ENCODE assay signal across 13 cellular contexts in the genomic region with DNA sequence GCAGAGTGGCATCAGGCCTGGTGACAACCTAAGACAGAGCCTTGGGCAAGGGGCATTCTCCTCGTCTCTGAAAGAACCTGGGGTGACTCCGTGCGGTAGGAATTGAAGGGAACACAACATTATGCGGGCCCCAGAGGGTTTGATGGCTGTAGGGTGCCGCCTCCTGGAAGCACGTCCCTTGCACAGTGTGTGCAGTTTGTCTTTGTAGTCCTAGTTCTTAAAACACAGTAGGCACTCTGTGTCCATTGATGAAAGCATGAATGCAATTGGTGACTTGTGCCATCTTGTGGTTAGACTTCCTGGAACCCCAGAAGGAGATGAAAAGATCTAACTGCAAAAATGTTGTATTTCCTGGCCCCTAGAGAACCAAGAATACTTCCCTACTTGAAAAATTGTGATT.
A peak's percentile ranks its signal among the peaks of the same experiment; 100 is the strongest.
DNase-seq lines count a peak whose midpoint lies in the region; ATAC-seq and TF ChIP-seq lines count a peak whose summit lies in the region.
"Had no signal": no experiment of that assay in that cellular context is flagged by ENCODE, and none has a peak within 500 bp of the region (broad histone marks: within the 10 kb centered on the region; RNA-seq: fewer than 3 reads in every experiment).

No MANE protein-coding gene starts in this region.

- H3K4me1 ChIP-seq in neural progenitor cell: peaks cover 17% of the 10 kb centered on the region
- H3K4me1 ChIP-seq: gastroesophageal sphincter, vagina had no signal

- H4K20me1 ChIP-seq in neural progenitor cell (ENCODE audit: low read depth): no peaks in the 10 kb centered on the region

- no peak overlapping the region for H3K27ac ChIP-seq in neural progenitor cell
- H3K27ac ChIP-seq: gastroesophageal sphincter, vagina had no signal

- no peak overlapping the region for H3K4me3 ChIP-seq in neural progenitor cell
- H3K4me3 ChIP-seq: gastroesophageal sphincter, vagina had no signal

- no peak overlapping the region for H2AFZ ChIP-seq in neural progenitor cell (replicated peaks)

- no peak overlapping the region for H3K4me3 Mint-ChIP-seq in activated CD4-positive, alpha-beta T cell treated with anti-CD3 and anti-CD28 coated beads, Interleukin-2, amount 10 ng/mL, durations not matched to agents 7 days and 5 days
- H3K4me3 Mint-ChIP-seq in neural progenitor cell: no peak overlapping the region

- CTCF ChIA-PET in activated CD4-positive, alpha-beta T cell treated with anti-CD3 and anti-CD28 coated beads, Interleukin-2, amount 10 ng/mL, durations not matched to agents 7 days and 5 days (lab: Charles Lee): no interaction called here

- peak; percentile 20 for TF ChIP-seq CTCF in neural progenitor cell (IDR thresholded peaks at IDR 0.05)

- POLR2A ChIA-PET in activated CD4-positive, alpha-beta T cell treated with anti-CD3 and anti-CD28 coated beads, Interleukin-2, amount 10 ng/mL, durations not matched to agents 7 days and 5 days (lab: Charles Lee): interaction anchor here (0.6 kb wide), 1 partner anchor 45 kb away, joined by 5 read pairs; no protein-coding TSS in a partner anchor

- no peak for ATAC-seq in GM18870 (IDR thresholded peaks at IDR 0.05; ENCODE audit: unreplicated experiment)
- ATAC-seq: gastroesophageal sphincter had no signal

- H3K9me3 Mint-ChIP-seq in activated CD4-positive, alpha-beta T cell treated with anti-CD3 and anti-CD28 coated beads, Interleukin-2, amount 10 ng/mL, durations not matched to agents 7 days and 5 days: no peaks in the 10 kb centered on the region
- H3K9me3 Mint-ChIP-seq in neural progenitor cell: peaks cover 7% of the 10 kb centered on the region

- H3K79me2 ChIP-seq in neural progenitor cell (ENCODE audit: low read depth): no peaks in the 10 kb centered on the region

- H3K4me1 Mint-ChIP-seq in activated CD4-positive, alpha-beta T cell treated with anti-CD3 and anti-CD28 coated beads, Interleukin-2, amount 10 ng/mL, durations not matched to agents 7 days and 5 days: peaks cover 8% of the 10 kb centered on the region
- peaks cover 16% of the 10 kb centered on the region for H3K4me1 Mint-ChIP-seq in neural progenitor cell

- no peaks in the 10 kb centered on the region for H3K27me3 Mint-ChIP-seq in activated CD4-positive, alpha-beta T cell treated with anti-CD3 and anti-CD28 coated beads, Interleukin-2, amount 10 ng/mL, durations not matched to agents 7 days and 5 days
- peaks cover 2% of the 10 kb centered on the region for H3K27me3 Mint-ChIP-seq in neural progenitor cell (ENCODE audit: insufficient read depth, low read depth)

- H3K36me3 ChIP-seq in neural progenitor cell: no peaks in the 10 kb centered on the region
- H3K36me3 ChIP-seq: gastroesophageal sphincter, vagina had no signal

- no peak overlapping the region for H3K9ac ChIP-seq in neural progenitor cell

- H3K27ac Mint-ChIP-seq in activated CD4-positive, alpha-beta T cell treated with anti-CD3 and anti-CD28 coated beads, Interleukin-2, amount 10 ng/mL, durations not matched to agents 7 days and 5 days: no peak overlapping the region
- H3K27ac Mint-ChIP-seq in neural progenitor cell: peak overlapping the region; percentile 15

- no peak overlapping the region for H3K4me2 ChIP-seq in neural progenitor cell

- peak; percentile 12 for DNase-seq in activated CD4-positive, alpha-beta T cell treated with anti-CD3 and anti-CD28 coated beads, Interleukin-2, amount 10 ng/mL, durations not matched to agents 7 days and 5 days
- no peak for DNase-seq in activated CD4-positive, alpha-beta T cell treated with anti-CD3 and anti-CD28 coated beads, Interleukin-2, amount 50 U/mL, for 48 hours
- DNase-seq in HT-29 (ENCODE audit: low spot score) (peak; percentile 26), amygdala (lab: John Stamatoyannopoulos, UW) (peak in 36 of 56 donors; percentile 0 to 80 (median 30)), neural progenitor cell (ENCODE audit: low spot score) (no peak), NOMO-1 (lab: John Stamatoyannopoulos, UW; ENCODE audit: unreplicated experiment in 2 of 2) (no peak), NCI-H1417 treated with DMSO at 0.1 percent for 48 hours (lab: John Stamatoyannopoulos, UW) (no peak)
- DNase-seq: effector memory CD4-positive, alpha-beta T cell; NCI-H2227 treated with DMSO at 0.1 percent for 48 hours; stimulated activated CD4-positive, alpha-beta T cell treated with anti-CD3 and anti-CD28 coated beads, Interleukin-2, amount 100 ng/mL, for 24 hours had no signal

- H3K9me3 ChIP-seq in neural progenitor cell (ENCODE audit: low read depth): no peaks in the 10 kb centered on the region
- H3K9me3 ChIP-seq: gastroesophageal sphincter, vagina had no signal

- no peaks in the 10 kb centered on the region for H3K36me3 Mint-ChIP-seq in activated CD4-positive, alpha-beta T cell treated with anti-CD3 and anti-CD28 coated beads, Interleukin-2, amount 10 ng/mL, durations not matched to agents 7 days and 5 days (ENCODE audit: low read depth)
- H3K36me3 Mint-ChIP-seq in neural progenitor cell: no peaks in the 10 kb centered on the region

- H3K27me3 ChIP-seq in neural progenitor cell: no peaks in the 10 kb centered on the region
- H3K27me3 ChIP-seq: gastroesophageal sphincter, vagina had no signal

- H3F3A ChIP-seq in neural progenitor cell (ENCODE audit: low read depth): peaks cover 8% of the 10 kb centered on the region

Comparison
In these comparisons a context has a peak if more than half of its experiments do, and no peak if none do; other contexts are left out.
1. DNase-seq: peak in activated CD4-positive, alpha-beta T cell treated with anti-CD3 and anti-CD28 coated beads, Interleukin-2, amount 10 ng/mL, durations not matched to agents 7 days and 5 days (single experiment), HT-29 (single experiment) and amygdala (36 of 56); none in activated CD4-positive, alpha-beta T cell treated with anti-CD3 and anti-CD28 coated beads, Interleukin-2, amount 50 U/mL, for 48 hours (0 of 2), neural progenitor cell (single experiment), NOMO-1 (0 of 2) and NCI-H1417 treated with DMSO at 0.1 percent for 48 hours (single experiment).